8 cellular contexts compared by ENCODE assay signal in genomic region chr1:110963666-110964399, GRCh38. TPM values are rescaled to one million over a fixed set of nuclear protein-coding genes. Genes with fewer than 3 reads are reported as not detected.
A peak's percentile ranks its signal among the peaks of the same experiment; 100 is the strongest.
DNase-seq lines count a peak whose midpoint lies in the region; ATAC-seq and TF ChIP-seq lines count a peak whose summit lies in the region.

LRIF1 (minus strand) TSS chr1:110963922; CDS start chr1:110963688, 234 bp downstream.

- ATAC-seq in GM21526 (IDR thresholded peaks at IDR 0.05; ENCODE audit: low FRiP score, unreplicated experiment) = peak; percentile 95

- DNase-seq in DMS114 treated with DMSO at 0.1 percent for 48 hours (lab: John Stamatoyannopoulos, UW; ENCODE audit: unreplicated experiment) (peak; percentile 98), HuH-7.5 (ENCODE audit: low spot score) (peak; percentile 70), OCI-M2 (lab: John Stamatoyannopoulos, UW; ENCODE audit: unreplicated experiment) (peak; percentile 57), activated T-cell treated with anti-CD3 and anti-CD28 coated beads for 48 hours (ENCODE audit: low read depth) (peak; percentile 100), epithelial cell of proximal tubule (ENCODE audit: low read depth) (peak; percentile 92), mucosa of gallbladder (ENCODE audit: low spot score) (peak; percentile 99)
- DNase-seq in stimulated activated CD8-positive, alpha-beta memory T cell treated with anti-CD3 and anti-CD28 coated beads, Interleukin-4, amount 100 ng/mL, for 4 hours (ENCODE audit: low read depth in 2 of 2, low spot score in 1 of 2) = peak; percentile 99 to 100

- peak; percentile 24 for TF ChIP-seq CTCF in epithelial cell of proximal tubule (conservative IDR thresholded peaks at IDR 0.05; ENCODE audit: low read depth, low read length)

- peak within 1 kb of the TSS; percentile 77 for H3K4me3 ChIP-seq in epithelial cell of proximal tubule (ENCODE audit: low read depth, low read length)

RNA-seq across cellular contexts. Expression of gene LRIF1, which starts in this region (rescaled TPM):
- total RNA-seq in epithelial cell of proximal tubule (11.1 and 12.1 TPM in 2 replicates), mucosa of gallbladder (7.2 TPM)

Comparison
In these comparisons a context has a peak if more than half of its experiments do, and no peak if none do; other contexts are left out.
1. Peak in every context shown above with its lines: DNase-seq, ATAC-seq and H3K4me3 ChIP-seq.